ENCODE assay signal across 3 cellular contexts in the genomic region with DNA sequence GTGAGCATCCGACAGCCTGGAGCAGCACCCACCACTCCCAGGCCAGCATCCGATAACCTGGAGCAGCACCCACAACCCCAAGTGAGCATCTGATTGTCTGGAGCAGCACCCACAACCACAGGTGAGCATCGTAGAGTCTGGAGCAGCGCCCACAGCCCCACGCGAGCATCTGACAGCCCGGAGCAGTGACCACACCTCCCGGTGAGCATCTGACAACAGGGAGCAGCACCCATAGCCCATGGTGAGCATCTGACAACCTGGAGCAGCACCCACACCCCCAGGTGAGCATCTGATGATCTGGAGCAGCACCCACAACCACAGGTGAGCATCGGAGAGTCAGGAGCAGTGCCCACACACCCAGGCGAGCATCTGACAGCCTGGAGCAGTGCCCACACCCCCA. TPM values are rescaled to one million over a fixed set of nuclear protein-coding genes. Genes with fewer than 3 reads are reported as not detected.
"Had no signal": no experiment of that assay in that cellular context is flagged by ENCODE, and none has a peak within 500 bp of the region (broad histone marks: within the 10 kb centered on the region; RNA-seq: fewer than 3 reads in every experiment).

No MANE protein-coding gene starts in this region.

RNA-seq across cellular contexts. Expression of a gene that starts 25.1 kb away (rescaled TPM):
- total RNA-seq: astrocyte, body of pancreas, SJCRH30 had no signal
